9 cellular contexts compared by ENCODE assay signal in the genomic region with DNA sequence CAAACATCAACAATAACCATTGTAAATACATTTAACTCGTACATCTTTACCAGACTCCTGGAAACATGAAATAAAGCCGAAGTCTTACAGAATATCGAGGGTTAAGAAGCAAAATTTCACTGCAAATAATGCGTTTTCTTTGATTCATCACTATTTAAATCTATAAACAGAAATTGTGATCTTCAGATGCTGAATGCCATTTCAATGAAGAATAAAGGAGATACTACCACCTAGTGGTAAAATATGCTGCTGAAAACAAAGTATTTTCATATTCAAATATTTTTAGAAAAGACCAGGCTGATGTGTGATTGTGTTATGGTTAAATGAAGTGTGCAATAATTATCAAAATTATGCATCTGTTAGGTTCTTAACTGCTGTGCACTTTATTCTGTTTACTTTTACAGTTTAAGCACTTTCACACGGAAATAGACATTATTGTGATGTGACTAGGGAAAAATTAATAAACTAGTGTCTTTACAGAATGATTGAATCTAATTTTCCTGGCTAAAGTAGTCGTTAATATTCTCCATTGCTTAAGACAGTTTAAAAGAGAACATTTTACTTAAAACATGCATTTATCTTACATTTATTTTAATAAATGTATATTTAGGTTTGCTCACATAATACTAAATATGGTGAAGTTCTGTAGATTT.
DNase-seq lines count a peak whose midpoint lies in the region; ATAC-seq, FAIRE-seq and TF ChIP-seq lines count a peak whose summit lies in the region.
"Had no signal": no experiment of that assay in that cellular context is flagged by ENCODE, and none has a peak within 500 bp of the region (broad histone marks: within the 10 kb centered on the region; RNA-seq: fewer than 3 reads in every experiment).

No MANE protein-coding gene starts in this region.

- no TSS peak for BruUV-seq in Caco-2 (replicated peaks; lab: Mats Ljungman, UMichigan)

- H3K27me3 ChIP-seq in Caco-2 (replicated peaks; ENCODE audit: control insufficient read depth, insufficient read depth, low read length) (no peaks in the 10 kb centered on the region), small intestine (ENCODE audit: control insufficient read depth in 2 of 2, insufficient read depth in 2 of 2, low read length in 2 of 2) (no peaks in the 10 kb centered on the region)

- intact Hi-C loops in Caco-2 (cut with micrococcal nuclease; ENCODE audit: unreplicated experiment) = loop anchor here (5.0 kb wide), 2 partner anchors 523 to 577 kb away; no protein-coding TSS in a partner anchor

- ATAC-seq in HG03280 (IDR thresholded peaks at IDR 0.05; ENCODE audit: unreplicated experiment) (no peak), HG02884 (IDR thresholded peaks at IDR 0.05; ENCODE audit: unreplicated experiment) (no peak)

- H3K4me1 ChIP-seq in Caco-2 = no peaks in the 10 kb centered on the region
- H3K4me1 ChIP-seq in small intestine (ENCODE audit: control insufficient read depth in 2 of 2, insufficient read depth in 1 of 2, low read depth in 1 of 2, low read length in 1 of 2) = no peaks in the 10 kb centered on the region

- POLR2A ChIA-PET in Caco-2 (lab: Charles Lee) = no interaction called here

- CTCF ChIA-PET in Caco-2 (lab: Charles Lee) = no interaction called here

- no peaks in the 10 kb centered on the region for H3K27me3 Mint-ChIP-seq in Caco-2 (ENCODE audit: insufficient read depth, unreplicated experiment)
- H3K27me3 Mint-ChIP-seq: central memory CD8-positive, alpha-beta T cell had no signal

- peak; percentile 26 to 34 for TF ChIP-seq CTCF in Caco-2 (IDR thresholded peaks at IDR 0.05; ENCODE audit: insufficient read depth in 1 of 2, low read depth in 1 of 2, low read length in 1 of 2, severe bottlenecking in 1 of 2, unreplicated experiment in 1 of 2)

- WGBS in small intestine, 3 donors = 33 to 35% (median 34%) methylated on average over 6 of the region's 6 CpGs

- H3K27ac ChIP-seq in small intestine (ENCODE audit: low read depth in 1 of 2, low read length in 1 of 2) = no peak overlapping the region

- no peak overlapping the region for H3K27ac Mint-ChIP-seq in Caco-2 (ENCODE audit: unreplicated experiment)

- no peak overlapping the region for H3K4me3 ChIP-seq in Caco-2 (ENCODE audit: low read depth, low read length)
- no peak overlapping the region for H3K4me3 ChIP-seq in small intestine (ENCODE audit: low read depth in 1 of 2, low read length in 2 of 2)

- H3K36me3 ChIP-seq in Caco-2 (ENCODE audit: control insufficient read depth, insufficient read depth, low read length) = no peaks in the 10 kb centered on the region
- no peaks in the 10 kb centered on the region for H3K36me3 ChIP-seq in small intestine (ENCODE audit: control insufficient read depth in 2 of 2, insufficient read depth in 2 of 2, low read length in 2 of 2)

- H3K4me3 Mint-ChIP-seq in Caco-2 (ENCODE audit: unreplicated experiment) = no peak overlapping the region
- H3K4me3 Mint-ChIP-seq: central memory CD8-positive, alpha-beta T cell had no signal

- no peaks in the 10 kb centered on the region for H3K36me3 Mint-ChIP-seq in Caco-2 (ENCODE audit: insufficient read depth, unreplicated experiment)

- no peaks in the 10 kb centered on the region for H3K9me3 ChIP-seq in Caco-2
- no peaks in the 10 kb centered on the region for H3K9me3 ChIP-seq in small intestine (ENCODE audit: control insufficient read depth, low read depth)

- DNase-seq in Caco-2 = no peak
- DNase-seq in Kasumi-1 (lab: John Stamatoyannopoulos, UW) = peak; percentile 32 to 42
- peak; percentile 23 for DNase-seq in SK-N-DZ (ENCODE audit: low spot score)
- DNase-seq in kidney tubule cell (ENCODE audit: low spot score) = peak; percentile 5
- no peak for DNase-seq in small intestine
- no peak for DNase-seq in OCI-M2 (lab: John Stamatoyannopoulos, UW; ENCODE audit: unreplicated experiment)

- H3K4me1 Mint-ChIP-seq in Caco-2 (ENCODE audit: low read depth, unreplicated experiment) = no peaks in the 10 kb centered on the region
- H3K4me1 Mint-ChIP-seq: central memory CD8-positive, alpha-beta T cell had no signal

- no peak for FAIRE-seq in small intestine (lab: Jason Lieb, UNC)

- H3K9me3 Mint-ChIP-seq in Caco-2 (ENCODE audit: unreplicated experiment) = no peaks in the 10 kb centered on the region

Comparison
In these comparisons a context has a peak if more than half of its experiments do, and no peak if none do; other contexts are left out.
1. DNase-seq: peak in Kasumi-1 (2 of 2), SK-N-DZ (single experiment) and kidney tubule cell (single experiment); none in Caco-2 (0 of 2), small intestine (single experiment) and OCI-M2 (single experiment).